In genomic region chr2:61176755-61177726, GRCh38 we compare ENCODE assay signal across 8 cellular contexts. TPM values are rescaled to one million over a fixed set of nuclear protein-coding genes. Genes with fewer than 3 reads are reported as not detected.
A peak's percentile ranks its signal among the peaks of the same experiment; 100 is the strongest.
DNase-seq lines count a peak whose midpoint lies in the region; ATAC-seq and TF ChIP-seq lines count a peak whose summit lies in the region.

No MANE protein-coding gene starts in this region.

- ATAC-seq in HG03432 (IDR thresholded peaks at IDR 0.05; ENCODE audit: unreplicated experiment) = peak; percentile 83

- H3K27me3 ChIP-seq in BJ (ENCODE audit: control insufficient read depth, insufficient read depth, low read length) = no peaks in the 10 kb centered on the region

- CTCF ChIA-PET in BJ (lab: Yijun Ruan, JAX) = interaction anchor here (1.3 to 1.5 kb wide), 2 partner anchors 10 to 29 kb away, joined by 3 to 7 read pairs; no protein-coding TSS in a partner anchor

- DNase-seq in BJ (ENCODE audit: low read depth) = peak; percentile 47
- peak; percentile 98 for DNase-seq in GM19238 (ENCODE audit: insufficient read length, low spot score)
- DNase-seq in NCI-H460 (ENCODE audit: extremely low read depth, low read depth) = peak; percentile 94
- peak; percentile 90 for DNase-seq in activated CD4-positive, alpha-beta T cell treated with anti-CD3 and anti-CD28 coated beads for 1 hour
- DNase-seq in cerebellum (ENCODE audit: low spot score) = peak; percentile 97
- peak; percentile 72 for DNase-seq in kidney glomerular epithelial cell (lab: John Stamatoyannopoulos, UW)
- DNase-seq in stimulated activated CD4-positive, alpha-beta T cell treated with anti-CD3 and anti-CD28 coated beads, Interleukin-15, amount 100 ng/mL, for 48 hours (ENCODE audit: low read depth in 2 of 2) = peak; percentile 85 to 93

- no peak for TF ChIP-seq CTCF in BJ (IDR thresholded peaks at IDR 0.05; ENCODE audit: insufficient read depth, low read depth, low read length)

- POLR2A ChIA-PET in BJ (lab: Charles Lee) = interaction anchor here (0.6 kb wide), 2 partner anchors 421 to 748 kb away, joined by 6 to 15 read pairs; partner anchors contain the start of gene PAPOLG

- peak overlapping the region; percentile 69 for H3K4me3 ChIP-seq in BJ (ENCODE audit: low read depth, low read length)

- H3K36me3 ChIP-seq in BJ (ENCODE audit: control insufficient read depth, insufficient read depth, low read length) = peaks cover 5% of the 10 kb centered on the region

RNA-seq across cellular contexts. Expression of gene C2orf74, which starts 15.1 kb away (rescaled TPM):
- polyA plus RNA-seq in BJ (2011; rRNA removed) = 6.5 and 19.5 TPM in 2 replicates
- 2.8 and 2.9 TPM in 2 replicates for polyA minus RNA-seq in BJ (2011; rRNA and poly(A)+ RNA removed)
- 27.9 and 29.9 TPM in 2 replicates for total RNA-seq in NCI-H460 (2014; rRNA removed; shearing (Covaris generic))
- 9.2 and 22.9 TPM in 2 replicates for polyA plus RNA-seq in NCI-H460 (2014; cell fraction: nucleus; rRNA removed)
- total RNA-seq in cerebellum = 6.6 TPM

Comparison
In these comparisons a context has a peak if more than half of its experiments do, and no peak if none do; other contexts are left out.
1. Peak in every context shown above with its lines: DNase-seq, ATAC-seq and H3K4me3 ChIP-seq.
2. DNase-seq: peak in every context shown above with its lines; median percentile 98 in GM19238; 97 in cerebellum; 94 in NCI-H460; 90 in activated CD4-positive, alpha-beta T cell treated with anti-CD3 and anti-CD28 coated beads for 1 hour; 89 in stimulated activated CD4-positive, alpha-beta T cell treated with anti-CD3 and anti-CD28 coated beads, Interleukin-15, amount 100 ng/mL, for 48 hours; 72 in kidney glomerular epithelial cell; 47 in BJ.